ENCODE assay signal across 15 cellular contexts in the genomic region with DNA sequence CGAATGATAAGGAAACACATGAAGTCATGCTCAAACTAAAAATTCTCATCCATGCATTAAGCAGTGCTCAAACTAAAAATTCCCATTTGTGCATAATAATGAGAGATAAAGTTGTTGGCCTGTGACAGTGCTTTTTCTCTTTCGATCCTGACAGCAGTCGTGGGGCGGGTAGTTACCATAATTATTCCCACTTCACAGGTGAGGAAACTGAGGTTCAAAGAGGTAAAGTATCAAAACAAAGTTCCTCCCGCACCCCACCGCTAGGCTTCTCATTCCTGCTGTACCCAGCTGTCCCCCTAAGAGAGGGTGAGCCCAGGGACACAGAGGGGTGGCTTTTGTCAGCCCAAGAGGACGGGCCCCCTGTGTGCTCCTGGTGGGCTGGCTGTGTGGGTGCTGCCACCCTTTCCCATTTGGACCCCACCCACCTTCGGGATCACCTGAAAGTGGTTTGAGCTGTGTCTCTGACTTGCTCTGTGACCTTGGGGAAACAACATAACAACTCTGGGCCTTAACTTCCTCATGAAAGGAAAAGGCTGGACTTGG.
"Had no signal": no experiment of that assay in that cellular context is flagged by ENCODE, and none has a peak within 500 bp of the region (broad histone marks: within the 10 kb centered on the region; RNA-seq: fewer than 3 reads in every experiment).

No MANE protein-coding gene starts in this region.

- H3K27me3 Mint-ChIP-seq: naive B cell; stimulated activated naive CD8-positive, alpha-beta T cell treated with anti-CD3 and anti-CD28 coated beads, Interleukin-15, Interleukin-2, amounts not matched to agents 100 ng/mL and 50 ng/mL, for 24 hours had no signal

- H3K9me3 Mint-ChIP-seq: endodermal cell; naive B cell; stimulated activated naive CD8-positive, alpha-beta T cell treated with anti-CD3 and anti-CD28 coated beads, Interleukin-15, Interleukin-2, amounts not matched to agents 100 ng/mL and 50 ng/mL, for 24 hours had no signal

- ATAC-seq: foreskin keratinocyte, left colon, left ventricle myocardium superior had no signal

- H3K27ac Mint-ChIP-seq: endodermal cell; naive B cell; nephron progenitor cell; stimulated activated naive CD8-positive, alpha-beta T cell treated with anti-CD3 and anti-CD28 coated beads, Interleukin-15, Interleukin-2, amounts not matched to agents 100 ng/mL and 50 ng/mL, for 24 hours had no signal

- H3K4me3 Mint-ChIP-seq: endodermal cell; nephron progenitor cell; stimulated activated naive CD8-positive, alpha-beta T cell treated with anti-CD3 and anti-CD28 coated beads, Interleukin-15, Interleukin-2, amounts not matched to agents 100 ng/mL and 50 ng/mL, for 24 hours had no signal

- DNase-seq: cerebellar nuclear complex; dermis blood vessel endothelial cell; effector CD4-positive, alpha-beta T cell; endodermal cell; erythroblast; foreskin keratinocyte; left colon; left ventricle myocardium superior; mesendoderm; naive B cell; nephron progenitor cell; posterior cingulate gyrus; stimulated activated CD4-positive, alpha-beta T cell treated with anti-CD3 and anti-CD28 coated beads, Interleukin-2, amount 100 ng/mL, for 48 hours; tibial artery had no signal
